Comparison of ENCODE assay signal across 9 cellular contexts in genomic region chrX:48824066-48824465, GRCh38. TPM values are rescaled to one million over a fixed set of nuclear protein-coding genes. Genes with fewer than 3 reads are reported as not detected.
"Had no signal": no experiment of that assay in that cellular context is flagged by ENCODE, and none has a peak within 500 bp of the region (broad histone marks: within the 10 kb centered on the region; RNA-seq: fewer than 3 reads in every experiment).

No MANE protein-coding gene starts in this region.

- H3K4me3 ChIP-seq: GM23248, HAP-1, K562 had no signal

- H3K27ac ChIP-seq: GM23248 had no signal

- H3K4me1 ChIP-seq: HAP-1 had no signal

- H2AFZ ChIP-seq: GM23248 had no signal

- H3K9me3 ChIP-seq: HAP-1 had no signal

- ATAC-seq: HCT116 had no signal

- DNase-seq: GM23248, GOT3, H7, IMR-90 had no signal

RNA-seq across cellular contexts. Expression of gene ERAS, which starts 2.2 kb away (rescaled TPM):
- total RNA-seq: GM23248, H4, HT-29, IMR-90, K562 had no signal

RNA-seq across cellular contexts. Expression of gene PCSK1N, which starts 11.3 kb away (rescaled TPM):
- total RNA-seq: HT-29, IMR-90 had no signal

RNA-seq across cellular contexts. Expression of gene GATA1, which starts 37.7 kb away (rescaled TPM):
- total RNA-seq: GM23248, H4, H7, HT-29, IMR-90 had no signal
